1 cellular context compared by ENCODE assay signal in the genomic region with DNA sequence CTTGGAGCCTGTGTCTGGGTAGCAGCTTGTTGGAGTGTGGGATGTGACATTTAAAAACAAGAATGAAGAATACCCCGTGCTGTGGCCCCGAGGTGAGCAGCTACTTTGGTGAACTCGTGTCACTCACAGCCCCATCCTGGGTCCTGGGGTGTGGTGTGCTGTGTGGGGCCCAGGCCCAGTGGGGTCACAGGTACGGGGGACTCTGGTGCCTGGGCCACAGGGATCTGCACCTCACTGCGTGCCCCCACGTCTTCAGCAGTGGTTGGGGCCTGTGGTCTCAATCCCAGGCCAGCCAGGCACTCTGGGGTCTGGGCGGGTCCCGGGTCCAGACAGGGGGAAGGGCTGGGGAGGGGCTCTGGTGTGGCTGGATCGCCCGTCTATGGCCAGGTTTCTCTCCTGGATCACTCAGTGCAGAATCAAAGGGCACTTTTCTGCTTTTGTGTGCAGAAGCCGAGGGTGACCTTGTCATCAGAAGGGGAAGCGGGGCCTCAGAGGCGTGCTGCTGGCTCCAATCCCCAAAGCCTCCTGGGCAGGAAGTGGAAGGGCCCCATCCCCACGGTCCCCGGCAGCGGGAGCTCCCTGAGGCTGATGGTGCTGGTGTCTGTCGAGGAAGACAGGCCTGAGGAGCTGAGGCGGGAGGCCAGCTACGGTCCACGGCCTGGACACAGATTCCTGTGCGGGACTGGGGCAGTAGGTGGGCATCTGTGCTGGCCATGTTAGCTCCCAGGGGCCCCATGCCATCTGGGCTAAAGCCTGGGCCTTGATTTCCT.
TF ChIP-seq lines count a peak whose summit lies in the region.

No MANE protein-coding gene starts in this region.

TF ChIP-seq in HepG2, 621 proteins besides CTCF, POLR2A, EP300 and RAD21 (continued from another document and continues in another):
- TF ChIP-seq, protein P1, sequence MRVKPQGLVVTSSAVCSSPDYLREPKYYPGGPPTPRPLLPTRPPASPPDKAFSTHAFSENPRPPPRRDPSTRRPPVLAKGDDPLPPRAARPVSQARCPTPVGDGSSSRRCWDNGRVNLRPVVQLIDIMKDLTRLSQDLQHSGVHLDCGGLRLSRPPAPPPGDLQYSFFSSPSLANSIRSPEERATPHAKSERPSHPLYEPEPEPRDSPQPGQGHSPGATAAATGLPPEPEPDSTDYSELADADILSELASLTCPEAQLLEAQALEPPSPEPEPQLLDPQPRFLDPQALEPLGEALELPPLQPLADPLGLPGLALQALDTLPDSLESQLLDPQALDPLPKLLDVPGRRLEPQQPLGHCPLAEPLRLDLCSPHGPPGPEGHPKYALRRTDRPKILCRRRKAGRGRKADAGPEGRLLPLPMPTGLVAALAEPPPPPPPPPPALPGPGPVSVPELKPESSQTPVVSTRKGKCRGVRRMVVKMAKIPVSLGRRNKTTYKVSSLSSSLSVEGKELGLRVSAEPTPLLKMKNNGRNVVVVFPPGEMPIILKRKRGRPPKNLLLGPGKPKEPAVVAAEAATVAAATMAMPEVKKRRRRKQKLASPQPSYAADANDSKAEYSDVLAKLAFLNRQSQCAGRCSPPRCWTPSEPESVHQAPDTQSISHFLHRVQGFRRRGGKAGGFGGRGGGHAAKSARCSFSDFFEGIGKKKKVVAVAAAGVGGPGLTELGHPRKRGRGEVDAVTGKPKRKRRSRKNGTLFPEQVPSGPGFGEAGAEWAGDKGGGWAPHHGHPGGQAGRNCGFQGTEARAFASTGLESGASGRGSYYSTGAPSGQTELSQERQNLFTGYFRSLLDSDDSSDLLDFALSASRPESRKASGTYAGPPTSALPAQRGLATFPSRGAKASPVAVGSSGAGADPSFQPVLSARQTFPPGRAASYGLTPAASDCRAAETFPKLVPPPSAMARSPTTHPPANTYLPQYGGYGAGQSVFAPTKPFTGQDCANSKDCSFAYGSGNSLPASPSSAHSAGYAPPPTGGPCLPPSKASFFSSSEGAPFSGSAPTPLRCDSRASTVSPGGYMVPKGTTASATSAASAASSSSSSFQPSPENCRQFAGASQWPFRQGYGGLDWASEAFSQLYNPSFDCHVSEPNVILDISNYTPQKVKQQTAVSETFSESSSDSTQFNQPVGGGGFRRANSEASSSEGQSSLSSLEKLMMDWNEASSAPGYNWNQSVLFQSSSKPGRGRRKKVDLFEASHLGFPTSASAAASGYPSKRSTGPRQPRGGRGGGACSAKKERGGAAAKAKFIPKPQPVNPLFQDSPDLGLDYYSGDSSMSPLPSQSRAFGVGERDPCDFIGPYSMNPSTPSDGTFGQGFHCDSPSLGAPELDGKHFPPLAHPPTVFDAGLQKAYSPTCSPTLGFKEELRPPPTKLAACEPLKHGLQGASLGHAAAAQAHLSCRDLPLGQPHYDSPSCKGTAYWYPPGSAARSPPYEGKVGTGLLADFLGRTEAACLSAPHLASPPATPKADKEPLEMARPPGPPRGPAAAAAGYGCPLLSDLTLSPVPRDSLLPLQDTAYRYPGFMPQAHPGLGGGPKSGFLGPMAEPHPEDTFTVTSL (CRISPR knock-in tag; IDR thresholded peaks at IDR 0.05; ENCODE audit: borderline replicate concordance), result peak; percentile 78; the same call in 1 of the 2 replicates
- TF ChIP-seq IRF1 (CRISPR knock-in tag; IDR thresholded peaks at IDR 0.05; ENCODE audit: low read depth) (no peak), TBX3 (IDR thresholded peaks at IDR 0.05; ENCODE audit: borderline replicate concordance) (no peak), NFYC (CRISPR knock-in tag; IDR thresholded peaks at IDR 0.05) (peak; percentile 50), MEIS2 (CRISPR knock-in tag; IDR thresholded peaks at IDR 0.05) (peak; percentile 76), RXRA (CRISPR knock-in tag; IDR thresholded peaks at IDR 0.05) (peak; percentile 84), ZNF263 (CRISPR knock-in tag; IDR thresholded peaks at IDR 0.05) (peak; percentile 63; the same call in 1 of the 2 replicates), ZBTB20 (CRISPR knock-in tag; IDR thresholded peaks at IDR 0.05; ENCODE audit: borderline replicate concordance, low read depth) (peak; percentile 45; the same call in 1 of the 2 replicates), BCL3 (CRISPR knock-in tag; IDR thresholded peaks at IDR 0.05) (peak; percentile 30; the same call in 1 of the 2 replicates), SATB2 (CRISPR knock-in tag; IDR thresholded peaks at IDR 0.05) (peak; percentile 71; the same call in 1 of the 2 replicates), ZBTB7B (CRISPR knock-in tag; IDR thresholded peaks at IDR 0.05) (peak; percentile 89), RFX5 (IDR thresholded peaks at IDR 0.05; ENCODE audit: low read depth, low read length) (no peak), ZNF816 (CRISPR knock-in tag; IDR thresholded peaks at IDR 0.05; ENCODE audit: borderline replicate concordance) (peak; percentile 94; the same call in 1 of the 2 replicates), ZNF749 (CRISPR knock-in tag; IDR thresholded peaks at IDR 0.05; ENCODE audit: borderline replicate concordance) (no peak), PHF20 (CRISPR knock-in tag; IDR thresholded peaks at IDR 0.05) (peak; percentile 78), FOSL2 (CRISPR knock-in tag; IDR thresholded peaks at IDR 0.05) (no peak; the same call in 1 of the 2 replicates), AKAP8 (CRISPR knock-in tag; IDR thresholded peaks at IDR 0.05) (peak; percentile 92), ZNF614 (CRISPR knock-in tag; IDR thresholded peaks at IDR 0.05; ENCODE audit: borderline replicate concordance) (no peak), ZNF713 (CRISPR knock-in tag; IDR thresholded peaks at IDR 0.05) (no peak), MYC (CRISPR knock-in tag; IDR thresholded peaks at IDR 0.05; ENCODE audit: borderline replicate concordance) (peak; percentile 78), TEAD3 (CRISPR knock-in tag; optimal IDR thresholded peaks at IDR 0.05; ENCODE audit: borderline replicate concordance) (peak; percentile 66), XBP1 (CRISPR knock-in tag; IDR thresholded peaks at IDR 0.05) (0 out of 2 replicates have a peak, but pooled peaks have one; percentile 24), REPIN1 (CRISPR knock-in tag; IDR thresholded peaks at IDR 0.05; ENCODE audit: borderline replicate concordance, low read depth) (peak; percentile 97), CBX1 (IDR thresholded peaks at IDR 0.05; ENCODE audit: low read depth) (peak; percentile 75), CEBPG (CRISPR knock-in tag; IDR thresholded peaks at IDR 0.05) (no peak), RFXAP (CRISPR knock-in tag; IDR thresholded peaks at IDR 0.05; ENCODE audit: borderline replicate concordance) (no peak; the same call in 1 of the 2 replicates), CERS6 (CRISPR knock-in tag; IDR thresholded peaks at IDR 0.05) (peak; percentile 72; the same call in 1 of the 2 replicates), ZSCAN21 (CRISPR knock-in tag; IDR thresholded peaks at IDR 0.05; ENCODE audit: borderline replicate concordance) (peak; percentile 82; the same call in 1 of the 2 replicates), ZNF572 (CRISPR knock-in tag; IDR thresholded peaks at IDR 0.05) (peak; percentile 79; the same call in 1 of the 2 replicates), MED13 (CRISPR knock-in tag; IDR thresholded peaks at IDR 0.05) (no peak), THAP11 (CRISPR knock-in tag; IDR thresholded peaks at IDR 0.05) (peak; percentile 82), ZMAT3 (CRISPR knock-in tag; conservative IDR thresholded peaks at IDR 0.05) (0 out of 2 replicates have a peak, but pooled peaks have one; percentile 79), ZNF598 (CRISPR knock-in tag; IDR thresholded peaks at IDR 0.05; ENCODE audit: borderline replicate concordance) (0 out of 2 replicates have a peak, but pooled peaks have one; percentile 18), STAT5B (CRISPR knock-in tag; IDR thresholded peaks at IDR 0.05) (no peak), ERF (CRISPR knock-in tag; IDR thresholded peaks at IDR 0.05) (peak; percentile 88), GTF2F1 (IDR thresholded peaks at IDR 0.05; ENCODE audit: low read length) (0 out of 2 replicates have a peak, but pooled peaks have one; percentile 49), ZNF460 (CRISPR knock-in tag; IDR thresholded peaks at IDR 0.05; ENCODE audit: borderline replicate concordance) (no peak; the same call in 1 of the 2 replicates), HMG20A (CRISPR knock-in tag; IDR thresholded peaks at IDR 0.05; ENCODE audit: borderline replicate concordance) (peak; percentile 53; the same call in 1 of the 2 replicates), ZNF430 (CRISPR knock-in tag; IDR thresholded peaks at IDR 0.05) (peak; percentile 75; the same call in 1 of the 2 replicates), PRDM10 (CRISPR knock-in tag; IDR thresholded peaks at IDR 0.05; ENCODE audit: low read depth) (peak; percentile 33; the same call in 1 of the 2 replicates), ZNF501 (CRISPR knock-in tag; IDR thresholded peaks at IDR 0.05) (peak; percentile 83), SMAD1 (CRISPR knock-in tag; IDR thresholded peaks at IDR 0.05; ENCODE audit: borderline replicate concordance, low read depth) (peak; percentile 66; the same call in 1 of the 2 replicates), ZNF674 (CRISPR knock-in tag; IDR thresholded peaks at IDR 0.05; ENCODE audit: low read depth) (0 out of 2 replicates have a peak, but pooled peaks have one; percentile 42), ZSCAN31 (CRISPR knock-in tag; IDR thresholded peaks at IDR 0.05; ENCODE audit: low read depth) (0 out of 2 replicates have a peak, but pooled peaks have one; percentile 68), PAF1 (CRISPR knock-in tag; IDR thresholded peaks at IDR 0.05) (no peak), NKX3-1 (CRISPR knock-in tag; IDR thresholded peaks at IDR 0.05) (peak; percentile 41; the same call in 1 of the 2 replicates), SRF (IDR thresholded peaks at IDR 0.05; ENCODE audit: low read depth, low read length) (no peak), PPARG (CRISPR knock-in tag; conservative IDR thresholded peaks at IDR 0.05) (peak; percentile 48; the same call in 1 of the 2 replicates)
- TF ChIP-seq, protein P2, sequence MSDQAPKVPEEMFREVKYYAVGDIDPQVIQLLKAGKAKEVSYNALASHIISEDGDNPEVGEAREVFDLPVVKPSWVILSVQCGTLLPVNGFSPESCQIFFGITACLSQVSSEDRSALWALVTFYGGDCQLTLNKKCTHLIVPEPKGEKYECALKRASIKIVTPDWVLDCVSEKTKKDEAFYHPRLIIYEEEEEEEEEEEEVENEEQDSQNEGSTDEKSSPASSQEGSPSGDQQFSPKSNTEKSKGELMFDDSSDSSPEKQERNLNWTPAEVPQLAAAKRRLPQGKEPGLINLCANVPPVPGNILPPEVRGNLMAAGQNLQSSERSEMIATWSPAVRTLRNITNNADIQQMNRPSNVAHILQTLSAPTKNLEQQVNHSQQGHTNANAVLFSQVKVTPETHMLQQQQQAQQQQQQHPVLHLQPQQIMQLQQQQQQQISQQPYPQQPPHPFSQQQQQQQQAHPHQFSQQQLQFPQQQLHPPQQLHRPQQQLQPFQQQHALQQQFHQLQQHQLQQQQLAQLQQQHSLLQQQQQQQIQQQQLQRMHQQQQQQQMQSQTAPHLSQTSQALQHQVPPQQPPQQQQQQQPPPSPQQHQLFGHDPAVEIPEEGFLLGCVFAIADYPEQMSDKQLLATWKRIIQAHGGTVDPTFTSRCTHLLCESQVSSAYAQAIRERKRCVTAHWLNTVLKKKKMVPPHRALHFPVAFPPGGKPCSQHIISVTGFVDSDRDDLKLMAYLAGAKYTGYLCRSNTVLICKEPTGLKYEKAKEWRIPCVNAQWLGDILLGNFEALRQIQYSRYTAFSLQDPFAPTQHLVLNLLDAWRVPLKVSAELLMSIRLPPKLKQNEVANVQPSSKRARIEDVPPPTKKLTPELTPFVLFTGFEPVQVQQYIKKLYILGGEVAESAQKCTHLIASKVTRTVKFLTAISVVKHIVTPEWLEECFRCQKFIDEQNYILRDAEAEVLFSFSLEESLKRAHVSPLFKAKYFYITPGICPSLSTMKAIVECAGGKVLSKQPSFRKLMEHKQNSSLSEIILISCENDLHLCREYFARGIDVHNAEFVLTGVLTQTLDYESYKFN (CRISPR knock-in tag; conservative IDR thresholded peaks at IDR 0.05), result peak; percentile 98
